Comparison of ENCODE assay signal across 9 cellular contexts in genomic region chr15:75639191-75639708, GRCh38. TPM values are rescaled to one million over a fixed set of nuclear protein-coding genes. Genes with fewer than 3 reads are reported as not detected.
DNase-seq lines count a peak whose midpoint lies in the region; ATAC-seq, FAIRE-seq and TF ChIP-seq lines count a peak whose summit lies in the region.
"Had no signal": no experiment of that assay in that cellular context is flagged by ENCODE, and none has a peak within 500 bp of the region (broad histone marks: within the 10 kb centered on the region; RNA-seq: fewer than 3 reads in every experiment).

No MANE protein-coding gene starts in this region.

- H4K20me1 ChIP-seq in K562 (replicated peaks; ENCODE audit: control insufficient read depth, insufficient read depth, low read length) = peaks cover 9% of the 10 kb centered on the region; the same call in 1 of the 2 replicates

- no peak for ATAC-seq in K562

- H2AFZ ChIP-seq in K562 (ENCODE audit: low read depth, low read length) = peak overlapping the region; percentile 88

- H3K27me3 ChIP-seq in K562 (ENCODE audit: control insufficient read depth in 2 of 2, insufficient read depth in 2 of 2, low read length in 2 of 2) (no peaks in the 10 kb centered on the region; a peak in 1 of 5 replicates), uterus (no peaks in the 10 kb centered on the region)

- peaks cover 20 to 40% of the 10 kb centered on the region in 2 experiments for H3K4me1 ChIP-seq in K562 (replicated peaks in 1 of 2; ENCODE audit: control insufficient read depth in 2 of 2, insufficient read depth in 2 of 2, low read length in 2 of 2)
- H3K4me1 ChIP-seq in uterus = peaks cover 3 to 11% of the 10 kb centered on the region in 2 donors

- TF ChIP-seq POLR2A in K562 (conservative IDR thresholded peaks at IDR 0.05) (no peak), uterus (IDR thresholded peaks at IDR 0.05) (no peak)

- under 1% methylated on average over 16 of the region's 16 CpGs for WGBS in K562 (ENCODE audit: insufficient coverage, low coverage, missing lambda C conversion rate)

- TF ChIP-seq CTCF in K562 (IDR thresholded peaks at IDR 0.05 in 2 of 3, conservative IDR thresholded peaks at IDR 0.05 in 1 of 3; ENCODE audit: insufficient read depth in 2 of 3, low read depth in 1 of 3, low read length in 3 of 3) = no peak
- no peak for TF ChIP-seq CTCF in uterus (IDR thresholded peaks at IDR 0.05)

- H3K27ac ChIP-seq in K562 (ENCODE audit: extremely low read depth, low read depth, low read length) (peak overlapping the region; percentile 86), uterus (peak overlapping the region; percentile 80 to 88)

- no peak for FAIRE-seq in K562 (lab: Jason Lieb, UNC)
- FAIRE-seq: islet of Langerhans had no signal

- no peak for TF ChIP-seq EP300 in K562 (IDR thresholded peaks at IDR 0.05; ENCODE audit: low read length)

- CTCF ChIA-PET in K562 (lab: Yijun Ruan, JAX; ENCODE audit: low intra/inter-chr PET ratio) = interaction anchor here (0.7 to 2.1 kb wide), 2 partner anchors 130 to 271 kb away, joined by 3 to 9 read pairs; partner anchors contain the start of gene MAN2C1

- H3K4me2 ChIP-seq in K562 (ENCODE audit: insufficient read depth, low read length) = peak overlapping the region; percentile 95

- H3K9ac ChIP-seq in K562 (ENCODE audit: insufficient read depth in 1 of 2, low read depth in 2 of 2, low read length in 2 of 2) = peak overlapping the region; percentile 80 to 100

- peaks cover 48% of the 10 kb centered on the region for H3K79me2 ChIP-seq in K562 (ENCODE audit: control insufficient read depth, insufficient read depth, low read length)

- peak; percentile 27 for DNase-seq in stimulated activated CD4-positive, alpha-beta T cell treated with anti-CD3 and anti-CD28 coated beads, Interleukin-15, amount 100 ng/mL, for 24 hours
- no peak for DNase-seq in stimulated activated CD4-positive, alpha-beta T cell treated with anti-CD3 and anti-CD28 coated beads, Interleukin-4, amount 100 ng/mL, for 4 hours
- DNase-seq in K562 (ENCODE audit: extremely low read depth in 1 of 4, low spot score in 3 of 4) (no peak), lung microvascular endothelial cell (ENCODE audit: low read depth in 2 of 2) (peak; percentile 37 to 60), uterus (no peak), NCI-H128 (lab: John Stamatoyannopoulos, UW; ENCODE audit: unreplicated experiment) (no peak), anterior cingulate cortex (lab: John Stamatoyannopoulos, UW) (no peak), NCI-H1417 (lab: John Stamatoyannopoulos, UW) (no peak)

- H3K36me3 ChIP-seq in K562 (ENCODE audit: control insufficient read depth, insufficient read depth, low read length) (peaks cover 15% of the 10 kb centered on the region), uterus (no peaks in the 10 kb centered on the region)

- TSS peak; percentile 63 for BruUV-seq in K562 (replicated peaks; lab: Mats Ljungman, UMichigan)

- TF ChIP-seq RAD21 in K562 (CRISPR knock-in tag; conservative IDR thresholded peaks at IDR 0.05 in 1 of 2, IDR thresholded peaks at IDR 0.05 in 1 of 2) = no peak

- POLR2A ChIA-PET in K562 (lab: Yijun Ruan, JAX) = interaction anchor here (0.6 to 4.9 kb wide), 14 partner anchors 8 to 598 kb away, joined by 3 to 60 read pairs (median 4); partner anchors contain the start of genes MAN2C1, PTPN9 and SNUPN

- H3K4me3 ChIP-seq in K562 (peak overlapping the region; percentile 93), uterus (peak overlapping the region; percentile 58 to 86)

- intact Hi-C loops in K562 (cut with micrococcal nuclease) = no loop called here
- intact Hi-C loops in uterus (cut with DNase I; ENCODE audit: low total_unique reads) = loop anchor here (5.0 kb wide), 1 partner anchor 43 kb away; no protein-coding TSS in a partner anchor

- H3K9me1 ChIP-seq in K562 (ENCODE audit: control insufficient read depth, insufficient read depth, low read length) = no peaks in the 10 kb centered on the region

- H3K9me3 ChIP-seq in K562 (replicated peaks; ENCODE audit: control insufficient read depth, insufficient read depth, low read depth, low read length) (no peaks in the 10 kb centered on the region), uterus (no peaks in the 10 kb centered on the region)

- in situ Hi-C loops in K562 (cut with MboI) = no loop called here

TF ChIP-seq in K562, 482 proteins besides CTCF, POLR2A, EP300 and RAD21 (continues in another document):
- 0 out of 2 replicates have a peak, but pooled peaks have one; percentile 6 for TF ChIP-seq SOX6 (IDR thresholded peaks at IDR 0.05)

RNA-seq across cellular contexts. Expression of gene IMP3, which starts 0.8 kb away (rescaled TPM):
- total RNA-seq in K562 (2011; cell fraction: chromatin; rRNA removed; ENCODE audit: low replicate concordance) = 30.2 and 42.6 TPM in 2 replicates
- 67.6 and 76.2 TPM in 2 replicates for total RNA-seq in K562 (2011; cell fraction: nucleolus; rRNA removed)
- total RNA-seq in K562 (2011; cell fraction: nucleoplasm; rRNA removed) = 56.2 and 65.3 TPM in 2 replicates
- total RNA-seq in K562 (2014; rRNA removed) (140 and 159 TPM in 2 replicates), K562 (2014; rRNA removed; fragmentation: Illumina TruSeq; extraction: Trizol) (74.4 and 74.6 TPM in 2 replicates), K562 (2015; rRNA removed; fragmentation: Illumina TruSeq; extraction: Trizol) (87.6 and 93.6 TPM in 2 replicates), K562 (2021) (113 and 124 TPM in 2 replicates), lung microvascular endothelial cell (51.6 and 92.1 TPM in 2 replicates), uterus (100 to 1,000 TPM in 1 of 4 donors, 10 to 100 TPM in 3; 32.9 to 171 (median 68.5) TPM)
- polyA plus RNA-seq in K562 (2011; rRNA removed) (58.5 and 68.3 TPM in 2 replicates), K562 (2014; fragmentation: Illumina TruSeq; extraction: Trizol) (44.5 and 47.1 TPM in 2 replicates), K562 (2014; fragmentation: Nextera tagmentation; extraction: Ambion mirVana) (10 to 100 TPM; 14.5 to 15.5 TPM), K562 (2014; rRNA removed) (160 and 161 TPM in 2 replicates)
- polyA plus RNA-seq in K562 (2011; cell fraction: cytosol; rRNA removed) = 92.2 and 249 TPM in 2 replicates
- 55.6 and 61.8 TPM in 2 replicates for polyA plus RNA-seq in K562 (2011; cell fraction: nucleus; rRNA removed)
- 84.1 and 118 TPM in 2 replicates for polyA plus RNA-seq in K562 (2012)
- 15.4 and 19.4 TPM in 2 replicates for polyA minus RNA-seq in K562 (2011; rRNA and poly(A)+ RNA removed)
- 32.6 and 34.2 TPM in 2 replicates for polyA minus RNA-seq in K562 (2011; cell fraction: cytosol; rRNA and poly(A)+ RNA removed)
- 26.5 and 42.5 TPM in 2 replicates for polyA minus RNA-seq in K562 (2011; cell fraction: nucleus; rRNA and poly(A)+ RNA removed)

RNA-seq across cellular contexts. Expression of gene SNX33, which starts 8.5 kb away (rescaled TPM):
- 12.7 and 30.2 TPM in 2 replicates for total RNA-seq in K562 (2011; cell fraction: chromatin; rRNA removed; ENCODE audit: low replicate concordance)
- 20.0 and 22.7 TPM in 2 replicates for total RNA-seq in K562 (2011; cell fraction: nucleolus; rRNA removed)
- 17.2 and 19.9 TPM in 2 replicates for total RNA-seq in K562 (2011; cell fraction: nucleoplasm; rRNA removed)
- 10.0 and 13.0 TPM in 2 replicates for total RNA-seq in K562 (2014; rRNA removed)
- 4.3 and 4.7 TPM in 2 replicates for total RNA-seq in K562 (2014; rRNA removed; fragmentation: Illumina TruSeq; extraction: Trizol)
- 8.3 and 8.8 TPM in 2 replicates for total RNA-seq in K562 (2015; rRNA removed; fragmentation: Illumina TruSeq; extraction: Trizol)
- 14.1 and 14.8 TPM in 2 replicates for total RNA-seq in K562 (2021)
- polyA plus RNA-seq in K562 (2011; rRNA removed) = 7.9 and 8.2 TPM in 2 replicates
- polyA plus RNA-seq in K562 (2011; cell fraction: cytosol; rRNA removed) = 9.2 and 11.6 TPM in 2 replicates
- 16.8 and 25.3 TPM in 2 replicates for polyA plus RNA-seq in K562 (2011; cell fraction: nucleus; rRNA removed)
- polyA plus RNA-seq in K562 (2012) = 11.0 and 16.8 TPM in 2 replicates
- polyA plus RNA-seq in K562 (2014; fragmentation: Illumina TruSeq; extraction: Trizol) = 10.1 TPM in 2 replicates
- 1 to 10 TPM; 1.4 to 1.8 TPM for polyA plus RNA-seq in K562 (2014; fragmentation: Nextera tagmentation; extraction: Ambion mirVana)
- 7.5 and 8.3 TPM in 2 replicates for polyA plus RNA-seq in K562 (2014; rRNA removed)
- 10.9 and 12.8 TPM in 2 replicates for polyA minus RNA-seq in K562 (2011; rRNA and poly(A)+ RNA removed)
- 11.5 and 12.8 TPM in 2 replicates for polyA minus RNA-seq in K562 (2011; cell fraction: cytosol; rRNA and poly(A)+ RNA removed)
- 10.5 and 12.7 TPM in 2 replicates for polyA minus RNA-seq in K562 (2011; cell fraction: nucleus; rRNA and poly(A)+ RNA removed)
- total RNA-seq in lung microvascular endothelial cell = 7.6 and 13.3 TPM in 2 replicates
- total RNA-seq in uterus = 10 to 100 TPM in 3 of 4 donors, 1 to 10 TPM in 1; 8.7 to 43.6 (median 28.2) TPM

RNA-seq across cellular contexts. Expression of gene SNUPN, which starts 13.7 kb away (rescaled TPM):
- total RNA-seq in K562 (2011; cell fraction: chromatin; rRNA removed; ENCODE audit: low replicate concordance) = 34.5 and 36.5 TPM in 2 replicates
- total RNA-seq in K562 (2011; cell fraction: nucleolus; rRNA removed) = 19.9 and 23.8 TPM in 2 replicates
- 23.1 and 26.6 TPM in 2 replicates for total RNA-seq in K562 (2011; cell fraction: nucleoplasm; rRNA removed)
- total RNA-seq in K562 (2014; rRNA removed) (32.2 and 33.0 TPM in 2 replicates), K562 (2014; rRNA removed; fragmentation: Illumina TruSeq; extraction: Trizol) (39.5 and 41.6 TPM in 2 replicates), K562 (2015; rRNA removed; fragmentation: Illumina TruSeq; extraction: Trizol) (36.9 and 40.0 TPM in 2 replicates), K562 (2021) (36.6 and 38.3 TPM in 2 replicates), lung microvascular endothelial cell (12.6 and 16.1 TPM in 2 replicates), uterus (10 to 100 TPM in 3 of 4 donors, 1 to 10 TPM in 1; 2.0 to 35.8 (median 29.1) TPM)
- polyA plus RNA-seq in K562 (2011; rRNA removed) (29.7 and 38.4 TPM in 2 replicates), K562 (2014; fragmentation: Illumina TruSeq; extraction: Trizol) (40.9 and 45.0 TPM in 2 replicates), K562 (2014; fragmentation: Nextera tagmentation; extraction: Ambion mirVana) (10 to 100 TPM; 69.3 to 78.3 TPM), K562 (2014; rRNA removed) (38.0 and 42.5 TPM in 2 replicates)
- 17.4 and 23.6 TPM in 2 replicates for polyA plus RNA-seq in K562 (2011; cell fraction: cytosol; rRNA removed)
- 17.4 and 19.5 TPM in 2 replicates for polyA plus RNA-seq in K562 (2011; cell fraction: nucleus; rRNA removed)
- polyA plus RNA-seq in K562 (2012) = 29.0 and 35.1 TPM in 2 replicates
- polyA minus RNA-seq in K562 (2011; rRNA and poly(A)+ RNA removed) = 35.1 and 36.0 TPM in 2 replicates
- 16.3 and 20.6 TPM in 2 replicates for polyA minus RNA-seq in K562 (2011; cell fraction: cytosol; rRNA and poly(A)+ RNA removed)
- polyA minus RNA-seq in K562 (2011; cell fraction: nucleus; rRNA and poly(A)+ RNA removed) = 10.6 and 18.4 TPM in 2 replicates

Comparison
In these comparisons a context has a peak if more than half of its experiments do, and no peak if none do; other contexts are left out.
1. DNase-seq: peak in stimulated activated CD4-positive, alpha-beta T cell treated with anti-CD3 and anti-CD28 coated beads, Interleukin-15, amount 100 ng/mL, for 24 hours (single experiment) and lung microvascular endothelial cell (2 of 2); none in stimulated activated CD4-positive, alpha-beta T cell treated with anti-CD3 and anti-CD28 coated beads, Interleukin-4, amount 100 ng/mL, for 4 hours (0 of 2), K562 (0 of 4), uterus (0 of 2), NCI-H128 (single experiment), anterior cingulate cortex (0 of 58) and NCI-H1417 (0 of 3).